ENCODE assay signal across 17 cellular contexts in genomic region chr10:103933557-103934121, GRCh38.
DNase-seq lines count a peak whose midpoint lies in the region; ATAC-seq lines count a peak whose summit lies in the region.
"Had no signal": no experiment of that assay in that cellular context is flagged by ENCODE, and none has a peak within 500 bp of the region (broad histone marks: within the 10 kb centered on the region; RNA-seq: fewer than 3 reads in every experiment).

No MANE protein-coding gene starts in this region.

- peak; percentile 28 for DNase-seq in NCI-H1694 treated with DMSO at 0.1 percent for 48 hours (lab: John Stamatoyannopoulos, UW)
- no peak for DNase-seq in NCI-H1694 (lab: John Stamatoyannopoulos, UW)
- peak in 50 of 58 donors; percentile 13 to 83 (median 50) for DNase-seq in anterior cingulate cortex (lab: John Stamatoyannopoulos, UW)
- DNase-seq in inferior parietal cortex (ENCODE audit: extremely low spot score) = peak; percentile 76
- peak in 9 of 10 donors; percentile 34 to 95 (median 74) for DNase-seq in posterior cingulate gyrus
- DNase-seq in epidermal melanocyte (ENCODE audit: insufficient read length, low spot score) = no peak
- no peak for DNase-seq in foreskin melanocyte
- DNase-seq: colonic mucosa; DMS153; Kasumi-1; naive thymus-derived CD4-positive, alpha-beta T cell; NCI-H1105; stimulated activated CD4-positive, alpha-beta T cell treated with anti-CD3 and anti-CD28 coated beads, Interleukin-12 subunit alpha, Interleukin-12 subunit beta, amount 100 ng/mL, for 4 hours; T1000; tibial artery had no signal

- intact Hi-C loops in posterior cingulate gyrus (cut with DNase I) = no loop called here

- ATAC-seq in GM21526 (IDR thresholded peaks at IDR 0.05; ENCODE audit: low FRiP score, unreplicated experiment) = no peak
- ATAC-seq: naive thymus-derived CD4-positive, alpha-beta T cell; Panc1 had no signal

Comparison
In these comparisons a context has a peak if more than half of its experiments do, and no peak if none do; other contexts are left out.
1. DNase-seq: peak in NCI-H1694 treated with DMSO at 0.1 percent for 48 hours (single experiment), anterior cingulate cortex (50 of 58), inferior parietal cortex (single experiment) and posterior cingulate gyrus (9 of 10); none in NCI-H1694 (single experiment), epidermal melanocyte (single experiment) and foreskin melanocyte (single experiment).